15 cellular contexts compared by ENCODE assay signal in genomic region chr20:44625361-44625760, GRCh38. TPM values are rescaled to one million over a fixed set of nuclear protein-coding genes. Genes with fewer than 3 reads are reported as not detected.
DNase-seq lines count a peak whose midpoint lies in the region; ATAC-seq and TF ChIP-seq lines count a peak whose summit lies in the region.
"Had no signal": no experiment of that assay in that cellular context is flagged by ENCODE, and none has a peak within 500 bp of the region (broad histone marks: within the 10 kb centered on the region; RNA-seq: fewer than 3 reads in every experiment).

No MANE protein-coding gene starts in this region.

- DNase-seq in activated naive CD8-positive, alpha-beta T cell treated with anti-CD3 and anti-CD28 coated beads, Interleukin-2, amount 50 U/mL, for 24 hours, result no peak
- DNase-seq in activated naive CD8-positive, alpha-beta T cell treated with anti-CD3 and anti-CD28 coated beads for 36 hours, result no peak
- DNase-seq in DND-41, result no peak
- DNase-seq in central memory CD8-positive, alpha-beta T cell (ENCODE audit: low spot score in 2 of 2), result no peak
- no peak for DNase-seq in stimulated activated effector memory CD8-positive, alpha-beta T cell treated with anti-CD3 and anti-CD28 coated beads, Interleukin-12 subunit alpha, Interleukin-12 subunit beta, amount 100 ng/mL, for 72 hours (ENCODE audit: low spot score in 2 of 2)
- no peak for DNase-seq in T-helper 9 cell
- DNase-seq: CD4-positive, alpha-beta memory T cell; DMS153; DMS79 treated with DMSO at 0.1 percent for 48 hours; GDM1; HCEC 1CT; HFFc6 had no signal

- no peaks in the 10 kb centered on the region; the same call in 1 of the 2 replicates for H3K4me1 ChIP-seq in DND-41 (ENCODE audit: insufficient read depth, low read length)

- H3K27me3 Mint-ChIP-seq in activated naive CD8-positive, alpha-beta T cell treated with anti-CD3 and anti-CD28 coated beads, Interleukin-2, amount 50 U/mL, for 24 hours, result no peaks in the 10 kb centered on the region
- H3K27me3 Mint-ChIP-seq in activated naive CD8-positive, alpha-beta T cell treated with anti-CD3 and anti-CD28 coated beads for 36 hours, result no peaks in the 10 kb centered on the region
- no peaks in the 10 kb centered on the region for H3K27me3 Mint-ChIP-seq in central memory CD8-positive, alpha-beta T cell
- H3K27me3 Mint-ChIP-seq: B cell; CD4-positive, alpha-beta memory T cell had no signal

- no peaks in the 10 kb centered on the region for H3K4me1 Mint-ChIP-seq in activated naive CD8-positive, alpha-beta T cell treated with anti-CD3 and anti-CD28 coated beads, Interleukin-2, amount 50 U/mL, for 24 hours
- peaks cover 10% of the 10 kb centered on the region for H3K4me1 Mint-ChIP-seq in activated naive CD8-positive, alpha-beta T cell treated with anti-CD3 and anti-CD28 coated beads for 36 hours
- H3K4me1 Mint-ChIP-seq in central memory CD8-positive, alpha-beta T cell, result peaks cover 21% of the 10 kb centered on the region
- peaks cover 7% of the 10 kb centered on the region for H3K4me1 Mint-ChIP-seq in stimulated activated effector memory CD8-positive, alpha-beta T cell treated with anti-CD3 and anti-CD28 coated beads, Interleukin-12 subunit alpha, Interleukin-12 subunit beta, amount 100 ng/mL, for 72 hours

- no peak overlapping the region for H3K9ac ChIP-seq in DND-41 (ENCODE audit: low read depth, low read length)

- no peak overlapping the region for H3K4me3 Mint-ChIP-seq in activated naive CD8-positive, alpha-beta T cell treated with anti-CD3 and anti-CD28 coated beads, Interleukin-2, amount 50 U/mL, for 24 hours
- H3K4me3 Mint-ChIP-seq in activated naive CD8-positive, alpha-beta T cell treated with anti-CD3 and anti-CD28 coated beads for 36 hours, result no peak overlapping the region
- H3K4me3 Mint-ChIP-seq in central memory CD8-positive, alpha-beta T cell, result no peak overlapping the region
- no peak overlapping the region for H3K4me3 Mint-ChIP-seq in stimulated activated effector memory CD8-positive, alpha-beta T cell treated with anti-CD3 and anti-CD28 coated beads, Interleukin-12 subunit alpha, Interleukin-12 subunit beta, amount 100 ng/mL, for 72 hours
- H3K4me3 Mint-ChIP-seq: B cell; CD4-positive, alpha-beta memory T cell; HFFc6 had no signal

- peak; percentile 21 for ATAC-seq in activated naive CD8-positive, alpha-beta T cell treated with anti-CD3 and anti-CD28 coated beads, Interleukin-2, amount 50 U/mL, for 24 hours
- no peak for ATAC-seq in DND-41 (ENCODE audit: insufficient read depth, low read depth)
- no peak for ATAC-seq in central memory CD8-positive, alpha-beta T cell (replicated peaks; ENCODE audit: extremely low read depth, poor library complexity, severe bottlenecking)
- ATAC-seq in stimulated activated effector memory CD8-positive, alpha-beta T cell treated with anti-CD3 and anti-CD28 coated beads, Interleukin-12 subunit alpha, Interleukin-12 subunit beta, amount 100 ng/mL, for 72 hours, result no peak
- ATAC-seq in GM21447 (IDR thresholded peaks at IDR 0.05; ENCODE audit: unreplicated experiment), result no peak

- H3K9me3 Mint-ChIP-seq in activated naive CD8-positive, alpha-beta T cell treated with anti-CD3 and anti-CD28 coated beads, Interleukin-2, amount 50 U/mL, for 24 hours, result no peaks in the 10 kb centered on the region
- H3K9me3 Mint-ChIP-seq in activated naive CD8-positive, alpha-beta T cell treated with anti-CD3 and anti-CD28 coated beads for 36 hours, result no peaks in the 10 kb centered on the region
- H3K9me3 Mint-ChIP-seq in central memory CD8-positive, alpha-beta T cell, result no peaks in the 10 kb centered on the region
- no peaks in the 10 kb centered on the region for H3K9me3 Mint-ChIP-seq in stimulated activated effector memory CD8-positive, alpha-beta T cell treated with anti-CD3 and anti-CD28 coated beads, Interleukin-12 subunit alpha, Interleukin-12 subunit beta, amount 100 ng/mL, for 72 hours

- peaks cover 36% of the 10 kb centered on the region for H3K36me3 Mint-ChIP-seq in activated naive CD8-positive, alpha-beta T cell treated with anti-CD3 and anti-CD28 coated beads, Interleukin-2, amount 50 U/mL, for 24 hours (ENCODE audit: low read depth)
- peaks cover 37% of the 10 kb centered on the region for H3K36me3 Mint-ChIP-seq in activated naive CD8-positive, alpha-beta T cell treated with anti-CD3 and anti-CD28 coated beads for 36 hours
- H3K36me3 Mint-ChIP-seq in central memory CD8-positive, alpha-beta T cell (ENCODE audit: insufficient read depth), result peaks cover 23% of the 10 kb centered on the region
- peaks cover 56% of the 10 kb centered on the region for H3K36me3 Mint-ChIP-seq in stimulated activated effector memory CD8-positive, alpha-beta T cell treated with anti-CD3 and anti-CD28 coated beads, Interleukin-12 subunit alpha, Interleukin-12 subunit beta, amount 100 ng/mL, for 72 hours

- no peaks in the 10 kb centered on the region for H3K27me3 ChIP-seq in DND-41 (ENCODE audit: insufficient read depth, low read length, poor library complexity)

- H3K9me3 ChIP-seq in DND-41 (ENCODE audit: insufficient read depth, low read length, severe bottlenecking), result no peaks in the 10 kb centered on the region

- no peak for TF ChIP-seq CTCF in DND-41 (IDR thresholded peaks at IDR 0.05; ENCODE audit: borderline replicate concordance, extremely low read depth, low read length, poor library complexity, severe bottlenecking)

- peak overlapping the region; percentile 45 for H3K27ac ChIP-seq in DND-41 (ENCODE audit: low read length)
- H3K27ac ChIP-seq: C4-2B had no signal

- peaks cover 100% of the 10 kb centered on the region for H3K36me3 ChIP-seq in DND-41 (ENCODE audit: insufficient read depth, low read length)

- H3K27ac Mint-ChIP-seq in activated naive CD8-positive, alpha-beta T cell treated with anti-CD3 and anti-CD28 coated beads, Interleukin-2, amount 50 U/mL, for 24 hours, result no peak overlapping the region
- H3K27ac Mint-ChIP-seq in activated naive CD8-positive, alpha-beta T cell treated with anti-CD3 and anti-CD28 coated beads for 36 hours, result no peak overlapping the region
- H3K27ac Mint-ChIP-seq in central memory CD8-positive, alpha-beta T cell (ENCODE audit: low read depth), result peak overlapping the region; percentile 83
- H3K27ac Mint-ChIP-seq in stimulated activated effector memory CD8-positive, alpha-beta T cell treated with anti-CD3 and anti-CD28 coated beads, Interleukin-12 subunit alpha, Interleukin-12 subunit beta, amount 100 ng/mL, for 72 hours, result peak overlapping the region; percentile 80
- H3K27ac Mint-ChIP-seq: HFFc6 had no signal

- peaks cover 90% of the 10 kb centered on the region for H4K20me1 ChIP-seq in DND-41 (ENCODE audit: insufficient read depth, low read length)

- no peak overlapping the region for H2AFZ ChIP-seq in DND-41 (ENCODE audit: low read depth, low read length)

- no peak overlapping the region for H3K4me2 ChIP-seq in DND-41 (ENCODE audit: insufficient read depth, low read length)

- no peak overlapping the region for H3K4me3 ChIP-seq in DND-41 (ENCODE audit: low read depth in 1 of 2, low read length in 2 of 2)

- H3K79me2 ChIP-seq in DND-41 (ENCODE audit: insufficient read depth, low read length), result peaks cover 88% of the 10 kb centered on the region

RNA-seq across cellular contexts. Expression of gene ADA, which starts 26.1 kb away (rescaled TPM):
- total RNA-seq in activated naive CD8-positive, alpha-beta T cell treated with anti-CD3 and anti-CD28 coated beads for 36 hours, result 10 to 100 TPM; 25.6 to 27.0 TPM

RNA-seq across cellular contexts. Expression of gene PKIG, which starts 43.0 kb away (rescaled TPM):
- total RNA-seq in activated naive CD8-positive, alpha-beta T cell treated with anti-CD3 and anti-CD28 coated beads for 36 hours, result 1 to 10 TPM; 8.8 to 9.2 TPM

Comparison
In these comparisons a context has a peak if more than half of its experiments do, and no peak if none do; other contexts are left out.
1. H3K27ac Mint-ChIP-seq: peak in central memory CD8-positive, alpha-beta T cell (single experiment) and stimulated activated effector memory CD8-positive, alpha-beta T cell treated with anti-CD3 and anti-CD28 coated beads, Interleukin-12 subunit alpha, Interleukin-12 subunit beta, amount 100 ng/mL, for 72 hours (single experiment); none in activated naive CD8-positive, alpha-beta T cell treated with anti-CD3 and anti-CD28 coated beads, Interleukin-2, amount 50 U/mL, for 24 hours (single experiment) and activated naive CD8-positive, alpha-beta T cell treated with anti-CD3 and anti-CD28 coated beads for 36 hours (single experiment).